8 cellular contexts compared by ENCODE assay signal in the genomic region with DNA sequence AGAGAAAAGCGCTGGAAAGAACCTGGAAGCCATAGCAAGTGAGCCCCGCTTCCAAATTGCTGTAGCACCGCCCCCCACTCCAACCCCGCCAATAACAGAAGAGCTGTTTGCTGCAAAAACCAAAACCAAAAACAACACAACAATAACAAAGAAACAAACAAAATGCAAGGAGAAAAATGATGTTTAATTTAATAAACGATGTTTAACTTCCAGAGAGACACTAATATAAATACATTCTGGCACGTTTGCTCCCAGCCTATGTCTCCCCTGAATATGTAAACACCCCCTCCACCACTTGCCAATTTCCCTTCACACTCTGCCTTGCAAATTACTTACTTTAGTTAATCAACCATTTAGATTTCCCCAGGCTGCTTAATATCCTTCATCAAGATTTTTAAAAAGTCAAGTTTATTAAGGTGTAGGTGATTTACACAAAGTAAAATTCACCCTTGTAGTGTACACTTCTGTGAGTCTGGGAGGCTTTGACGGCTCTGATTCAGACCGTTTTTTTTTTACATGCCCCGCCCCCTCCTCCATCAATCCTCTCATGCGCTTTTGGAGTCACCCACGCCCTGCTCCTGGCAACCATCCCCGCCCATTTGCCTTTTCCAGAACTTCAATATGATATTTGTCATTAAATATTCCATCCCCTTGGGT. TPM values are rescaled to one million over a fixed set of nuclear protein-coding genes. Genes with fewer than 3 reads are reported as not detected.
DNase-seq lines count a peak whose midpoint lies in the region; ATAC-seq and TF ChIP-seq lines count a peak whose summit lies in the region.

No MANE protein-coding gene starts in this region.

- H3K9me1 ChIP-seq in IMR-90 (ENCODE audit: insufficient read depth, low read length) = peaks cover 5% of the 10 kb centered on the region; the same call in 1 of the 2 replicates

- no peak overlapping the region for H3K27ac ChIP-seq in IMR-90 (ENCODE audit: insufficient read depth, low read length)

- peak overlapping the region; percentile 95 for H3K4me2 ChIP-seq in IMR-90 (ENCODE audit: low read depth, low read length)

- H2BK120ac ChIP-seq in IMR-90 (ENCODE audit: low read depth, low read length) = no peak overlapping the region

- peak overlapping the region; percentile 91 for H3K4me3 Mint-ChIP-seq in stimulated activated effector memory CD8-positive, alpha-beta T cell treated with anti-CD3 and anti-CD28 coated beads, Interleukin-12 subunit alpha, Interleukin-12 subunit beta, amount 100 ng/mL, for 72 hours

- no peak overlapping the region for H4K91ac ChIP-seq in IMR-90 (ENCODE audit: insufficient read depth, low read depth, low read length)

- H3K9ac ChIP-seq in IMR-90 (ENCODE audit: low read depth, low read length) = peak overlapping the region; percentile 50

- no peak for TF ChIP-seq RAD21 in IMR-90 (IDR thresholded peaks at IDR 0.05; ENCODE audit: low read length)

- H2BK20ac ChIP-seq in IMR-90 (ENCODE audit: low read depth, low read length) = no peak overlapping the region

- H3K27ac Mint-ChIP-seq in stimulated activated effector memory CD8-positive, alpha-beta T cell treated with anti-CD3 and anti-CD28 coated beads, Interleukin-12 subunit alpha, Interleukin-12 subunit beta, amount 100 ng/mL, for 72 hours = peak overlapping the region; percentile 91

- no TSS peak for BruUV-seq in IMR-90 (replicated peaks; lab: Mats Ljungman, UMichigan)

- H2BK5ac ChIP-seq in IMR-90 (ENCODE audit: low read depth, low read length, poor library complexity, severe bottlenecking) = no peak overlapping the region

- H3K36me3 ChIP-seq in IMR-90 (ENCODE audit: control insufficient read depth, insufficient read depth, low read length) = peaks cover 12% of the 10 kb centered on the region

- no peak overlapping the region for H3K14ac ChIP-seq in IMR-90 (replicated peaks; ENCODE audit: low read depth, low read length)

- intact Hi-C loops in IMR-90 (cut with micrococcal nuclease) = loop anchor here (2.0 to 5.0 kb wide), 2 partner anchors 49 to 357 kb away; partner anchors contain the start of genes DDX24 and IFI27L1

- H3K4me3 ChIP-seq in IMR-90 (ENCODE audit: insufficient read depth, low read depth, low read length) = peak overlapping the region; percentile 92

- no peak overlapping the region for H2AK9ac ChIP-seq in IMR-90 (replicated peaks; ENCODE audit: low read depth, low read length, poor library complexity)

- H3K9me3 ChIP-seq in IMR-90 (ENCODE audit: control insufficient read depth, insufficient read depth, low read length) = no peaks in the 10 kb centered on the region

- no peaks in the 10 kb centered on the region for H3K36me3 Mint-ChIP-seq in stimulated activated effector memory CD8-positive, alpha-beta T cell treated with anti-CD3 and anti-CD28 coated beads, Interleukin-12 subunit alpha, Interleukin-12 subunit beta, amount 100 ng/mL, for 72 hours

- no peak for TF ChIP-seq CTCF in IMR-90 (conservative IDR thresholded peaks at IDR 0.05; ENCODE audit: low read depth, low read length)

- no peak overlapping the region for H2AK5ac ChIP-seq in IMR-90 (ENCODE audit: low read depth, low read length)

- DNase-seq in DMS114 treated with DMSO at 0.1 percent for 48 hours (lab: John Stamatoyannopoulos, UW; ENCODE audit: unreplicated experiment) (peak; percentile 42), IMR-90 (peak; percentile 34), SW 1271 (lab: John Stamatoyannopoulos, UW) (peak; percentile 43 to 72), dedifferentiated amniotic fluid mesenchymal stem cell (ENCODE audit: extremely low spot score) (peak; percentile 64), kidney glomerular epithelial cell (lab: John Stamatoyannopoulos, UW) (peak; percentile 34), cortex of kidney (lab: John Stamatoyannopoulos, UW) (no peak), H4 (ENCODE audit: low spot score) (no peak)
- DNase-seq in stimulated activated effector memory CD8-positive, alpha-beta T cell treated with anti-CD3 and anti-CD28 coated beads, Interleukin-12 subunit alpha, Interleukin-12 subunit beta, amount 100 ng/mL, for 72 hours (ENCODE audit: low spot score in 2 of 2) = peak in 1 of 2 donors; percentile 64

- no peak for TF ChIP-seq POLR2A in IMR-90 (IDR thresholded peaks at IDR 0.05; ENCODE audit: low read depth, low read length)

- H3K9me3 Mint-ChIP-seq in stimulated activated effector memory CD8-positive, alpha-beta T cell treated with anti-CD3 and anti-CD28 coated beads, Interleukin-12 subunit alpha, Interleukin-12 subunit beta, amount 100 ng/mL, for 72 hours = no peaks in the 10 kb centered on the region

- POLR2A ChIA-PET in IMR-90 (lab: Charles Lee; ENCODE audit: unreplicated experiment) = interaction anchor here (0.7 to 1.2 kb wide), 2 partner anchors 36 to 119 kb away, joined by 4 to 12 read pairs; no protein-coding TSS in a partner anchor

- peak overlapping the region; percentile 29; the same call in 1 of the 2 replicates for H3K56ac ChIP-seq in IMR-90 (ENCODE audit: extremely low read depth, insufficient read depth, low read length)

- peak overlapping the region; percentile 21 to 64; a peak in 3 of 4 replicates for H4K8ac ChIP-seq in IMR-90 (ENCODE audit: low read depth in 2 of 2, low read length in 2 of 2)

- H3K23ac ChIP-seq in IMR-90 (ENCODE audit: low read depth, low read length) = no peak overlapping the region

- H3K27me3 ChIP-seq in IMR-90 (ENCODE audit: control insufficient read depth, insufficient read depth, low read length) = no peaks in the 10 kb centered on the region

- 0% methylated on average over 1 of the region's 12 CpGs; no CpG with 5 or more reads in 1 of the 2 experiments for WGBS in IMR-90 (ENCODE audit: extremely low coverage in 2 of 2, insufficient read length in 1 of 2), 2 experiments

- no peak overlapping the region for H3K18ac ChIP-seq in IMR-90 (ENCODE audit: low read depth, low read length)

- ATAC-seq in IMR-90 (ENCODE audit: low read depth) = no peak
- peak; percentile 47 for ATAC-seq in stimulated activated effector memory CD8-positive, alpha-beta T cell treated with anti-CD3 and anti-CD28 coated beads, Interleukin-12 subunit alpha, Interleukin-12 subunit beta, amount 100 ng/mL, for 72 hours

- H3K4me1 Mint-ChIP-seq in stimulated activated effector memory CD8-positive, alpha-beta T cell treated with anti-CD3 and anti-CD28 coated beads, Interleukin-12 subunit alpha, Interleukin-12 subunit beta, amount 100 ng/mL, for 72 hours = peaks cover 20% of the 10 kb centered on the region

- peaks cover 5% of the 10 kb centered on the region for H3K4me1 ChIP-seq in IMR-90 (ENCODE audit: control insufficient read depth, insufficient read depth, low read length)

- in situ Hi-C loops in IMR-90 (cut with MboI; ENCODE audit: low sequenced_read_pairs) = loop anchor here (10.0 kb wide), 1 partner anchor 185 kb away; no protein-coding TSS in a partner anchor

- dilution Hi-C loops in IMR-90 (cut with HindIII; ENCODE audit: low sequenced_read_pairs, unreplicated experiment) = no loop called here

- H2BK15ac ChIP-seq in IMR-90 (ENCODE audit: low read depth, low read length) = no peak overlapping the region

- 0 out of 2 replicates have a peak overlapping the region, but pooled peaks have one; percentile 30 for H4K5ac ChIP-seq in IMR-90 (ENCODE audit: low read depth, low read length)

- no peaks in the 10 kb centered on the region for H4K20me1 ChIP-seq in IMR-90 (ENCODE audit: insufficient read depth, low read length)

- peaks cover 0 to 14% of the 10 kb centered on the region in 2 experiments; a peak in 1 of 4 replicates for H3K79me1 ChIP-seq in IMR-90 (ENCODE audit: low read depth in 1 of 2, low read length in 2 of 2)

- H2AFZ ChIP-seq in IMR-90 (replicated peaks; ENCODE audit: low read length, poor library complexity) = peak overlapping the region; percentile 97

- H3K4ac ChIP-seq in IMR-90 (ENCODE audit: low read depth, low read length) = peak overlapping the region; percentile 4; the same call in 1 of the 2 replicates

- CTCF ChIA-PET in IMR-90 (lab: Yijun Ruan, JAX) = no interaction called here

TF ChIP-seq in IMR-90, 13 proteins besides CTCF, POLR2A, EP300 and RAD21 (continues in another document):
- TF ChIP-seq MXI1 (IDR thresholded peaks at IDR 0.05; ENCODE audit: borderline replicate concordance, low read depth, low read length) = no peak
- TF ChIP-seq RCOR1 (IDR thresholded peaks at IDR 0.05; ENCODE audit: insufficient replicate concordance, low read length) = no peak
- TF ChIP-seq BHLHE40 (IDR thresholded peaks at IDR 0.05; ENCODE audit: low read depth, low read length) = no peak
- no peak for TF ChIP-seq RFX5 (IDR thresholded peaks at IDR 0.05; ENCODE audit: low read depth, low read length)
- no peak for TF ChIP-seq MAFK (IDR thresholded peaks at IDR 0.05; ENCODE audit: low read depth, low read length)
- no peak for TF ChIP-seq CEBPB (IDR thresholded peaks at IDR 0.05; ENCODE audit: low read depth, low read length)

RNA-seq across cellular contexts. Expression of gene IFI27L2, which starts 0.5 kb away (rescaled TPM):
- 43.0 and 111 TPM in 2 replicates for total RNA-seq in IMR-90 (2012; rRNA removed)
- polyA plus RNA-seq in IMR-90 (2012; rRNA removed) = 187 and 261 TPM in 2 replicates
- 441 and 716 TPM in 2 replicates for polyA plus RNA-seq in IMR-90 (2012; cell fraction: cytosol; rRNA removed)
- polyA plus RNA-seq in IMR-90 (2012; cell fraction: nucleus; rRNA removed; ENCODE audit: low replicate concordance) = 72.6 and 129 TPM in 2 replicates
- 109 and 122 TPM in 2 replicates for total RNA-seq in H4 (2014; rRNA removed; shearing (Covaris generic))

RNA-seq across cellular contexts. Expression of gene IFI27, which starts 19.4 kb away (rescaled TPM):
- total RNA-seq in IMR-90 (2012; rRNA removed) = under 0.01 TPM in 1 of 2 replicates, not detected in the other
- polyA plus RNA-seq in IMR-90 (2012; rRNA removed) = 0.60 and 1.2 TPM in 2 replicates
- polyA plus RNA-seq in IMR-90 (2012; cell fraction: cytosol; rRNA removed) = 2.8 TPM in 1 of 2 replicates, not detected in the other
- 4.2 and 8.7 TPM in 2 replicates for polyA plus RNA-seq in IMR-90 (2012; cell fraction: nucleus; rRNA removed; ENCODE audit: low replicate concordance)
- 2,076 and 2,328 TPM in 2 replicates for total RNA-seq in H4 (2014; rRNA removed; shearing (Covaris generic))

RNA-seq across cellular contexts. Expression of gene PPP4R4, which starts 44.2 kb away (rescaled TPM):
- total RNA-seq in IMR-90 (2012; rRNA removed) = 0.36 and 0.56 TPM in 2 replicates
- 0.13 and 0.17 TPM in 2 replicates for polyA plus RNA-seq in IMR-90 (2012; rRNA removed)
- 0.01 and 0.12 TPM in 2 replicates for polyA plus RNA-seq in IMR-90 (2012; cell fraction: cytosol; rRNA removed)
- polyA plus RNA-seq in IMR-90 (2012; cell fraction: nucleus; rRNA removed; ENCODE audit: low replicate concordance) = 0.33 TPM in 1 of 2 replicates, not detected in the other
- 3.3 and 3.8 TPM in 2 replicates for total RNA-seq in H4 (2014; rRNA removed; shearing (Covaris generic))

RNA-seq across cellular contexts. Expression of gene IFI27L1, which starts 48.8 kb away (rescaled TPM):
- total RNA-seq in IMR-90 (2012; rRNA removed) = 10.8 and 13.3 TPM in 2 replicates
- polyA plus RNA-seq in IMR-90 (2012; rRNA removed) = 22.5 and 24.3 TPM in 2 replicates
- polyA plus RNA-seq in IMR-90 (2012; cell fraction: cytosol; rRNA removed) = 48.4 and 49.9 TPM in 2 replicates
- 24.0 and 35.5 TPM in 2 replicates for polyA plus RNA-seq in IMR-90 (2012; cell fraction: nucleus; rRNA removed; ENCODE audit: low replicate concordance)
- total RNA-seq in H4 (2014; rRNA removed; shearing (Covaris generic)) = 16.1 and 32.8 TPM in 2 replicates

RNA-seq across cellular contexts. Expression of gene DDX24, which starts 48.9 kb away (rescaled TPM):
- 152 and 155 TPM in 2 replicates for total RNA-seq in IMR-90 (2012; rRNA removed)
- 126 and 134 TPM in 2 replicates for polyA plus RNA-seq in IMR-90 (2012; rRNA removed)
- 45.5 and 138 TPM in 2 replicates for polyA plus RNA-seq in IMR-90 (2012; cell fraction: cytosol; rRNA removed)
- polyA plus RNA-seq in IMR-90 (2012; cell fraction: nucleus; rRNA removed; ENCODE audit: low replicate concordance) = 53.5 and 184 TPM in 2 replicates
- 110 and 134 TPM in 2 replicates for total RNA-seq in H4 (2014; rRNA removed; shearing (Covaris generic))

Comparison
In these comparisons a context has a peak if more than half of its experiments do, and no peak if none do; other contexts are left out.
1. DNase-seq: peak in DMS114 treated with DMSO at 0.1 percent for 48 hours (single experiment), IMR-90 (single experiment), SW 1271 (2 of 2), dedifferentiated amniotic fluid mesenchymal stem cell (single experiment) and kidney glomerular epithelial cell (single experiment); none in cortex of kidney (single experiment) and H4 (single experiment).
2. RNA of gene IFI27, which starts 19.4 kb away (total RNA-seq): 2,076 to 2,328 TPM in H4; under 0.01 TPM in IMR-90; every median in the first group is over 1,000 times any median in the second.